1 cellular context compared by ENCODE assay signal in the genomic region with DNA sequence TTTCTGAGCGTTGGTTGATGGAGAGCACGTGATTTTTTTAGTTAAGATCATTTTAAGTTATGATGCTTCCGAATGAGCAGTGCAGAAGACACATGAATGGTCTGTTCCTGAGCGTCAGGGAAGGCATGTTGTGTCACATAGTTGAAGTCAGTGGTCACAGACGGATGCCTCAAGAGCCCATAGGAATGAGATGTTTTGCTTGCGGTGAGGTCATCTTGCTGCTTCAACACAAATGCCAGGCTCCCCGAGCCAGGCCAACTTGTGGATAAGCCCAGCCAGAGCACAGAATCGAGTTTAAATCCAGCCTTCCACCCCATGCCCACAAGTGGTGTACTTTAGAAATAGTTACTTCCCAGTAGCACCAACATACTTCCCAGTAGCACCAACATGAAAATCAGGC.
TF ChIP-seq lines count a peak whose summit lies in the region.

No MANE protein-coding gene starts in this region.

TF ChIP-seq in HEK293, 187 proteins besides CTCF, POLR2A, EP300 and RAD21:
- TF ChIP-seq, protein P1, sequence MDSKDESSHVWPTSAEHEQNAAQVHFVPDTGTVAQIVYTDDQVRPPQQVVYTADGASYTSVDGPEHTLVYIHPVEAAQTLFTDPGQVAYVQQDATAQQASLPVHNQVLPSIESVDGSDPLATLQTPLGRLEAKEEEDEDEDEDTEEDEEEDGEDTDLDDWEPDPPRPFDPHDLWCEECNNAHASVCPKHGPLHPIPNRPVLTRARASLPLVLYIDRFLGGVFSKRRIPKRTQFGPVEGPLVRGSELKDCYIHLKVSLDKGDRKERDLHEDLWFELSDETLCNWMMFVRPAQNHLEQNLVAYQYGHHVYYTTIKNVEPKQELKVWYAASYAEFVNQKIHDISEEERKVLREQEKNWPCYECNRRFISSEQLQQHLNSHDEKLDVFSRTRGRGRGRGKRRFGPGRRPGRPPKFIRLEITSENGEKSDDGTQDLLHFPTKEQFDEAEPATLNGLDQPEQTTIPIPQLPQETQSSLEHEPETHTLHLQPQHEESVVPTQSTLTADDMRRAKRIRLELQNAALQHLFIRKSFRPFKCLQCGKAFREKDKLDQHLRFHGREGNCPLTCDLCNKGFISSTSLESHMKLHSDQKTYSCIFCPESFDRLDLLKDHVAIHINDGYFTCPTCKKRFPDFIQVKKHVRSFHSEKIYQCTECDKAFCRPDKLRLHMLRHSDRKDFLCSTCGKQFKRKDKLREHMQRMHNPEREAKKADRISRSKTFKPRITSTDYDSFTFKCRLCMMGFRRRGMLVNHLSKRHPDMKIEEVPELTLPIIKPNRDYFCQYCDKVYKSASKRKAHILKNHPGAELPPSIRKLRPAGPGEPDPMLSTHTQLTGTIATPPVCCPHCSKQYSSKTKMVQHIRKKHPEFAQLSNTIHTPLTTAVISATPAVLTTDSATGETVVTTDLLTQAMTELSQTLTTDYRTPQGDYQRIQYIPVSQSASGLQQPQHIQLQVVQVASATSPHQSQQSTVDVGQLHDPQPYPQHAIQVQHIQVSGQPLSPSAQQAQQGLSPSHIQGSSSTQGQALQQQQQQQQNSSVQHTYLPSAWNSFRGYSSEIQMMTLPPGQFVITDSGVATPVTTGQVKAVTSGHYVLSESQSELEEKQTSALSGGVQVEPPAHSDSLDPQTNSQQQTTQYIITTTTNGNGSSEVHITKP (tag by site-specific recombination; IDR thresholded peaks at IDR 0.05): no peak
- TF ChIP-seq ZNF677 (tag by site-specific recombination; IDR thresholded peaks at IDR 0.05): no peak
- TF ChIP-seq ZNF112 (tag by site-specific recombination; IDR thresholded peaks at IDR 0.05): no peak
- TF ChIP-seq, protein P2, sequence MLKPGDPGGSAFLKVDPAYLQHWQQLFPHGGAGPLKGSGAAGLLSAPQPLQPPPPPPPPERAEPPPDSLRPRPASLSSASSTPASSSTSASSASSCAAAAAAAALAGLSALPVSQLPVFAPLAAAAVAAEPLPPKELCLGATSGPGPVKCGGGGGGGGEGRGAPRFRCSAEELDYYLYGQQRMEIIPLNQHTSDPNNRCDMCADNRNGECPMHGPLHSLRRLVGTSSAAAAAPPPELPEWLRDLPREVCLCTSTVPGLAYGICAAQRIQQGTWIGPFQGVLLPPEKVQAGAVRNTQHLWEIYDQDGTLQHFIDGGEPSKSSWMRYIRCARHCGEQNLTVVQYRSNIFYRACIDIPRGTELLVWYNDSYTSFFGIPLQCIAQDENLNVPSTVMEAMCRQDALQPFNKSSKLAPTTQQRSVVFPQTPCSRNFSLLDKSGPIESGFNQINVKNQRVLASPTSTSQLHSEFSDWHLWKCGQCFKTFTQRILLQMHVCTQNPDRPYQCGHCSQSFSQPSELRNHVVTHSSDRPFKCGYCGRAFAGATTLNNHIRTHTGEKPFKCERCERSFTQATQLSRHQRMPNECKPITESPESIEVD (tag by site-specific recombination; IDR thresholded peaks at IDR 0.05): no peak
- TF ChIP-seq, protein P3, sequence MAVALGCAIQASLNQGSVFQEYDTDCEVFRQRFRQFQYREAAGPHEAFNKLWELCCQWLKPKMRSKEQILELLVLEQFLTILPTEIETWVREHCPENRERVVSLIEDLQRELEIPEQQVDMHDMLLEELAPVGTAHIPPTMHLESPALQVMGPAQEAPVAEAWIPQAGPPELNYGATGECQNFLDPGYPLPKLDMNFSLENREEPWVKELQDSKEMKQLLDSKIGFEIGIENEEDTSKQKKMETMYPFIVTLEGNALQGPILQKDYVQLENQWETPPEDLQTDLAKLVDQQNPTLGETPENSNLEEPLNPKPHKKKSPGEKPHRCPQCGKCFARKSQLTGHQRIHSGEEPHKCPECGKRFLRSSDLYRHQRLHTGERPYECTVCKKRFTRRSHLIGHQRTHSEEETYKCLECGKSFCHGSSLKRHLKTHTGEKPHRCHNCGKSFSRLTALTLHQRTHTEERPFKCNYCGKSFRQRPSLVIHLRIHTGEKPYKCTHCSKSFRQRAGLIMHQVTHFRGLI (tag by site-specific recombination; IDR thresholded peaks at IDR 0.05): 0 out of 2 replicates have a peak, but pooled peaks have one; percentile 35
- no peak for TF ChIP-seq ZBTB7A (tag by site-specific recombination; IDR thresholded peaks at IDR 0.05; ENCODE audit: low read depth)
